In the genomic region with DNA sequence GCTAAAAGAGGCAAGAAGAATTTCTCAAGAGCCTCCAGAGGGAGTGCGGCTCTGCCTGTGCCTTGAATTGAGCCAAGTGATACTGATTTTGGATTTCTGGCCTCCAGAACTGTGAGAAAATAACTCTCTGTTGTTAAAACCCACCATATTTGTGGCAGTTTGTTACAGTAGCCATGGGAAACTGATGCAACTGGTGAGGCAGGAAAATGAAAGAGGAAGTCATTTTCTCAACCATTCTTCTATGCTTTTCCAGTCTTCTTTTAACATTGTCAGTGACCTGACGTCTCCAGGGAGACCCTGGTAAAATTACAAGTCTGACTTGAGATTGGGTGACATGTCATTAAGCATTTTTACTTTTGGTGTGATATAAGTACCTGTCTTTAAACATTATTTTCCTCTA, we compare ENCODE assay signal across 1 cellular context.
TF ChIP-seq lines count a peak whose summit lies in the region.

No MANE protein-coding gene starts in this region.

TF ChIP-seq in H1, 55 proteins besides CTCF, POLR2A, EP300 and RAD21:
- no peak for TF ChIP-seq RFX5 (IDR thresholded peaks at IDR 0.05; ENCODE audit: borderline replicate concordance, low read depth, low read length)
- TF ChIP-seq, protein P1, sequence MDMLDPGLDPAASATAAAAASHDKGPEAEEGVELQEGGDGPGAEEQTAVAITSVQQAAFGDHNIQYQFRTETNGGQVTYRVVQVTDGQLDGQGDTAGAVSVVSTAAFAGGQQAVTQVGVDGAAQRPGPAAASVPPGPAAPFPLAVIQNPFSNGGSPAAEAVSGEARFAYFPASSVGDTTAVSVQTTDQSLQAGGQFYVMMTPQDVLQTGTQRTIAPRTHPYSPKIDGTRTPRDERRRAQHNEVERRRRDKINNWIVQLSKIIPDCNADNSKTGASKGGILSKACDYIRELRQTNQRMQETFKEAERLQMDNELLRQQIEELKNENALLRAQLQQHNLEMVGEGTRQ (IDR thresholded peaks at IDR 0.05; ENCODE audit: low read length) = no peak
- no peak for TF ChIP-seq CREB1 (IDR thresholded peaks at IDR 0.05)
- TF ChIP-seq, protein P2, sequence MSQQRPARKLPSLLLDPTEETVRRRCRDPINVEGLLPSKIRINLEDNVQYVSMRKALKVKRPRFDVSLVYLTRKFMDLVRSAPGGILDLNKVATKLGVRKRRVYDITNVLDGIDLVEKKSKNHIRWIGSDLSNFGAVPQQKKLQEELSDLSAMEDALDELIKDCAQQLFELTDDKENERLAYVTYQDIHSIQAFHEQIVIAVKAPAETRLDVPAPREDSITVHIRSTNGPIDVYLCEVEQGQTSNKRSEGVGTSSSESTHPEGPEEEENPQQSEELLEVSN (IDR thresholded peaks at IDR 0.05) = no peak
- no peak for TF ChIP-seq ZNF274 (IDR thresholded peaks at IDR 0.05; ENCODE audit: borderline replicate concordance, extremely low read depth, low read length)
- TF ChIP-seq ASH2L (IDR thresholded peaks at IDR 0.05; ENCODE audit: low read length) = no peak
- no peak for TF ChIP-seq SIX5 (IDR thresholded peaks at IDR 0.05; ENCODE audit: low read depth, low read length)
- no peak for TF ChIP-seq RNF2 (IDR thresholded peaks at IDR 0.05; ENCODE audit: borderline replicate concordance, low read depth, low read length, missing control alignments, poor library complexity, severe bottlenecking)
- no peak for TF ChIP-seq CHD1 (IDR thresholded peaks at IDR 0.05; ENCODE audit: low read depth, low read length)
- TF ChIP-seq TCF12 (IDR thresholded peaks at IDR 0.05; ENCODE audit: low read depth, low read length) = no peak
- no peak for TF ChIP-seq RXRA (IDR thresholded peaks at IDR 0.05; ENCODE audit: insufficient read depth, low read depth, low read length)
- no peak for TF ChIP-seq POLR2AphosphoS5 (IDR thresholded peaks at IDR 0.05; ENCODE audit: low read depth, low read length)
- TF ChIP-seq, protein P3, sequence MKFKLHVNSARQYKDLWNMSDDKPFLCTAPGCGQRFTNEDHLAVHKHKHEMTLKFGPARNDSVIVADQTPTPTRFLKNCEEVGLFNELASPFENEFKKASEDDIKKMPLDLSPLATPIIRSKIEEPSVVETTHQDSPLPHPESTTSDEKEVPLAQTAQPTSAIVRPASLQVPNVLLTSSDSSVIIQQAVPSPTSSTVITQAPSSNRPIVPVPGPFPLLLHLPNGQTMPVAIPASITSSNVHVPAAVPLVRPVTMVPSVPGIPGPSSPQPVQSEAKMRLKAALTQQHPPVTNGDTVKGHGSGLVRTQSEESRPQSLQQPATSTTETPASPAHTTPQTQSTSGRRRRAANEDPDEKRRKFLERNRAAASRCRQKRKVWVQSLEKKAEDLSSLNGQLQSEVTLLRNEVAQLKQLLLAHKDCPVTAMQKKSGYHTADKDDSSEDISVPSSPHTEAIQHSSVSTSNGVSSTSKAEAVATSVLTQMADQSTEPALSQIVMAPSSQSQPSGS (IDR thresholded peaks at IDR 0.05; ENCODE audit: low read length) = no peak
TF ChIP-seq in H1: peak in this region for 0.
